8 cellular contexts compared by ENCODE assay signal in the genomic region with DNA sequence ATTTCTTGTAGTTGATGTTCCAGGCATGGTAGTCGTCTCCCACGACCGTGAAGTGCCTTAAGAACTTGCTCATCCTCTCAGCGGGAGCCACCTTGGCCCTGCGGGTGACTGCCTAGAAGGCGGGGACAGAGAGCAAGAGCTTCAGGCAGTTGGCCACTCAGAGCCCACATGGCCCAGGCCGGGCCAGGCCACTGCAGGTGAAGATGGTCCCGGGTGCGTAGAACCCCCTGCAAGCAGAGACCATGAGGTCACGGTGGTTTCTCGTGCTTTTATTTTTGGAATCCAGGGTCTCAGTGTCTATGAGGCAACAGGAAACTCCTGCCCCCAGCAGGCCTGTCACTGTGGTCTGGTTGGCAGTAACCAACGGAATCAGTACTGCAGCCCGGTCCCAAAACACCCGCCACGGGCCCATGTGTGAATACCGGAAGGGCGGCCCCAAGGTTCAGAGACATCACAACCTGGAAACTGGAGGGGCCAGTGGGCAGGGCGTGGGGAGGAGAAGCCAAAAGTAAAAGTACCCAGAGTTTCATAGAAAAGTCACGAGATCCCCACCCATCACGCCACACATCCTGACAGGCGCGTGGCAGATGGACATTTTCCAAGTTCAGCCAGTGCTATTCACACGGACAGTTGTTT. TPM values are rescaled to one million over a fixed set of nuclear protein-coding genes. Genes with fewer than 3 reads are reported as not detected.
DNase-seq lines count a peak whose midpoint lies in the region; ATAC-seq lines count a peak whose summit lies in the region.

No MANE protein-coding gene starts in this region.

- peaks cover 11 to 14% of the 10 kb centered on the region in 2 donors for H3K4me1 ChIP-seq in naive thymus-derived CD4-positive, alpha-beta T cell (ENCODE audit: control insufficient read depth in 2 of 2, insufficient read depth in 2 of 2, low read length in 2 of 2)

- H3K9me3 ChIP-seq in naive thymus-derived CD4-positive, alpha-beta T cell (ENCODE audit: control insufficient read depth in 2 of 3, low read length in 3 of 3): peaks cover 0 to 14% (median 0%) of the 10 kb centered on the region in 3 experiments

- peak overlapping the region; percentile 41 to 90 (median 69) for H3K27ac Mint-ChIP-seq in naive thymus-derived CD4-positive, alpha-beta T cell

- peaks cover 0 to 32% (median 13%) of the 10 kb centered on the region in 11 donors for H3K9me3 Mint-ChIP-seq in naive thymus-derived CD4-positive, alpha-beta T cell

- peak; percentile 86 for ATAC-seq in HG03139 (IDR thresholded peaks at IDR 0.05; ENCODE audit: unreplicated experiment)
- peak; percentile 82 for ATAC-seq in naive thymus-derived CD4-positive, alpha-beta T cell

- peaks cover 8 to 55% (median 39%) of the 10 kb centered on the region in 5 donors for H3K36me3 Mint-ChIP-seq in naive thymus-derived CD4-positive, alpha-beta T cell

- peak overlapping the region; percentile 14 for H3K4me3 ChIP-seq in naive thymus-derived CD4-positive, alpha-beta T cell (ENCODE audit: low read length)

- H3K4me3 Mint-ChIP-seq in naive thymus-derived CD4-positive, alpha-beta T cell: peak overlapping the region; percentile 10 to 78 (median 62)

- intact Hi-C loops in naive thymus-derived CD4-positive, alpha-beta T cell (cut with micrococcal nuclease): no loop called here

- DNase-seq in activated naive CD4-positive, alpha-beta T cell treated with Interleukin-2 at 50 U/mL for 16 hours: peak; percentile 25
- DNase-seq in activated naive CD4-positive, alpha-beta T cell (lab: John Stamatoyannopoulos, UW): no peak
- DNase-seq in activated CD8-positive, alpha-beta memory T cell treated with anti-CD3 and anti-CD28 coated beads for 48 hours (ENCODE audit: low read depth in 2 of 3, low spot score in 2 of 3): peak; percentile 53 to 79 (median 62)
- DNase-seq in naive thymus-derived CD4-positive, alpha-beta T cell: peak in 2 of 9 donors; percentile 14 to 35
- no peak for DNase-seq in NCI-H2029 (lab: John Stamatoyannopoulos, UW)
- DNase-seq in kidney glomerular epithelial cell (lab: John Stamatoyannopoulos, UW): no peak
- DNase-seq in DMS79 treated with DMSO at 0.1 percent for 48 hours (lab: John Stamatoyannopoulos, UW): no peak

- CTCF ChIA-PET in naive thymus-derived CD4-positive, alpha-beta T cell (lab: Charles Lee): no interaction called here

- no peaks in the 10 kb centered on the region for H3K27me3 Mint-ChIP-seq in naive thymus-derived CD4-positive, alpha-beta T cell

- H3K4me1 Mint-ChIP-seq in naive thymus-derived CD4-positive, alpha-beta T cell: peaks cover 12 to 26% (median 15%) of the 10 kb centered on the region in 7 donors

- POLR2A ChIA-PET in naive thymus-derived CD4-positive, alpha-beta T cell (lab: Charles Lee): no interaction called here

- H3K36me3 ChIP-seq in naive thymus-derived CD4-positive, alpha-beta T cell (ENCODE audit: control insufficient read depth in 2 of 3, insufficient read depth in 3 of 3, low read length in 3 of 3): peaks cover 0 to under 1% (median 0%) of the 10 kb centered on the region in 3 experiments

- H3K27me3 ChIP-seq in naive thymus-derived CD4-positive, alpha-beta T cell (ENCODE audit: control insufficient read depth in 2 of 2, insufficient read depth in 2 of 2, low read length in 2 of 2): no peaks in the 10 kb centered on the region

- peak overlapping the region; percentile 40 for H3K27ac ChIP-seq in naive thymus-derived CD4-positive, alpha-beta T cell (ENCODE audit: low read depth, low read length)

RNA-seq across cellular contexts. Expression of a gene that starts 27.5 kb away (rescaled TPM):
- 10 to 100 TPM in 4 of 5 experiments, 1 to 10 TPM in 1; 6.4 to 24.8 (median 11.7) TPM for total RNA-seq in naive thymus-derived CD4-positive, alpha-beta T cell
- 10 to 100 TPM; 15.2 to 25.3 TPM for polyA plus RNA-seq in naive thymus-derived CD4-positive, alpha-beta T cell

RNA-seq across cellular contexts. Expression of a gene that starts 47.5 kb away (rescaled TPM):
- total RNA-seq in naive thymus-derived CD4-positive, alpha-beta T cell: 10 to 100 TPM in 3 of 5 experiments, 1 to 10 TPM in 2; 5.2 to 13.0 (median 10.2) TPM
- 1 to 10 TPM; 4.2 to 8.8 TPM for polyA plus RNA-seq in naive thymus-derived CD4-positive, alpha-beta T cell

Comparison
In these comparisons a context has a peak if more than half of its experiments do, and no peak if none do; other contexts are left out.
1. DNase-seq: peak in activated naive CD4-positive, alpha-beta T cell treated with Interleukin-2 at 50 U/mL for 16 hours (single experiment) and activated CD8-positive, alpha-beta memory T cell treated with anti-CD3 and anti-CD28 coated beads for 48 hours (3 of 3); none in activated naive CD4-positive, alpha-beta T cell (0 of 4), NCI-H2029 (single experiment), kidney glomerular epithelial cell (single experiment) and DMS79 treated with DMSO at 0.1 percent for 48 hours (single experiment).